ENCODE assay signal across 23 cellular contexts in genomic region chr16:13988038-13988437, GRCh38.
DNase-seq lines count a peak whose midpoint lies in the region; ATAC-seq, FAIRE-seq and TF ChIP-seq lines count a peak whose summit lies in the region.
"Had no signal": no experiment of that assay in that cellular context is flagged by ENCODE, and none has a peak within 500 bp of the region (broad histone marks: within the 10 kb centered on the region; RNA-seq: fewer than 3 reads in every experiment).

No MANE protein-coding gene starts in this region.

- H3K79me2 ChIP-seq in K562 (ENCODE audit: control insufficient read depth, insufficient read depth, low read length) = no peaks in the 10 kb centered on the region

- H3K9ac ChIP-seq in K562 (ENCODE audit: insufficient read depth in 1 of 2, low read depth in 2 of 2, low read length in 2 of 2) = no peak overlapping the region
- H3K9ac ChIP-seq: BLaER1, GM23248 had no signal

- H3K27me3 ChIP-seq in K562 (ENCODE audit: control insufficient read depth in 2 of 2, insufficient read depth in 2 of 2, low read length in 2 of 2) (peaks cover 3 to 18% of the 10 kb centered on the region in 2 experiments; a peak in 3 of 5 replicates), heart right ventricle (no peaks in the 10 kb centered on the region)
- H3K27me3 ChIP-seq: BLaER1 had no signal

- H3K36me3 ChIP-seq in K562 (ENCODE audit: control insufficient read depth, insufficient read depth, low read length) = no peaks in the 10 kb centered on the region
- no peaks in the 10 kb centered on the region for H3K36me3 ChIP-seq in heart right ventricle
- H3K36me3 ChIP-seq: BLaER1 had no signal

- TF ChIP-seq CTCF in K562 (IDR thresholded peaks at IDR 0.05 in 2 of 3, conservative IDR thresholded peaks at IDR 0.05 in 1 of 3; ENCODE audit: insufficient read depth in 2 of 3, low read depth in 1 of 3, low read length in 3 of 3) (no peak), osteocyte (IDR thresholded peaks at IDR 0.05) (no peak), heart right ventricle (IDR thresholded peaks at IDR 0.05) (no peak)

- no TSS peak for BruUV-seq in K562 (replicated peaks; lab: Mats Ljungman, UMichigan)

- H4K20me1 ChIP-seq in K562 (replicated peaks; ENCODE audit: control insufficient read depth, insufficient read depth, low read length) = no peaks in the 10 kb centered on the region
- H4K20me1 ChIP-seq: BLaER1 had no signal

- intact Hi-C loops in K562 (cut with micrococcal nuclease) (no loop called here), heart right ventricle (cut with DNase I) (loop anchor here in 2 of 10 donors (5.0 kb wide), 1 partner anchor 46 kb away; no protein-coding TSS in a partner anchor)

- H3K27ac ChIP-seq in K562 (ENCODE audit: extremely low read depth, low read depth, low read length) (no peak overlapping the region), heart right ventricle (no peak overlapping the region)
- H3K27ac ChIP-seq: 22Rv1, BLaER1, C4-2B, GM23248 had no signal

- H3K4me1 Mint-ChIP-seq in activated CD8-positive, alpha-beta memory T cell treated with anti-CD3 and anti-CD28 coated beads, Interleukin-2, amount 10 ng/mL, durations not matched to agents 7 days and 5 days = no peaks in the 10 kb centered on the region
- H3K4me1 Mint-ChIP-seq in osteocyte (ENCODE audit: unreplicated experiment) = no peaks in the 10 kb centered on the region
- H3K4me1 Mint-ChIP-seq: B cell; CD8-positive, alpha-beta memory T cell had no signal

- H3K4me2 ChIP-seq in K562 (ENCODE audit: insufficient read depth, low read length) = no peak overlapping the region
- H3K4me2 ChIP-seq: BLaER1 had no signal

- no peaks in the 10 kb centered on the region for H3K9me3 ChIP-seq in K562 (replicated peaks; ENCODE audit: control insufficient read depth, insufficient read depth, low read depth, low read length)
- no peaks in the 10 kb centered on the region for H3K9me3 ChIP-seq in heart right ventricle
- H3K9me3 ChIP-seq: BLaER1 had no signal

- no peak for TF ChIP-seq EP300 in K562 (IDR thresholded peaks at IDR 0.05; ENCODE audit: low read length)

- H3K4me3 Mint-ChIP-seq in activated CD8-positive, alpha-beta memory T cell treated with anti-CD3 and anti-CD28 coated beads, Interleukin-2, amount 10 ng/mL, durations not matched to agents 7 days and 5 days = no peak overlapping the region
- H3K4me3 Mint-ChIP-seq in osteocyte (ENCODE audit: unreplicated experiment) = no peak overlapping the region
- H3K4me3 Mint-ChIP-seq: B cell; CD4-positive, alpha-beta T cell; CD8-positive, alpha-beta memory T cell had no signal

- WGBS in K562 (ENCODE audit: insufficient coverage, low coverage, missing lambda C conversion rate) = 7% methylated on average over 1 of the region's 1 CpG
- WGBS in heart right ventricle, 2 donors = 98 to 100% methylated on average over 1 of the region's 1 CpG

- H3K36me3 Mint-ChIP-seq in activated CD8-positive, alpha-beta memory T cell treated with anti-CD3 and anti-CD28 coated beads, Interleukin-2, amount 10 ng/mL, durations not matched to agents 7 days and 5 days = no peaks in the 10 kb centered on the region
- no peaks in the 10 kb centered on the region for H3K36me3 Mint-ChIP-seq in osteocyte (ENCODE audit: unreplicated experiment)
- H3K36me3 Mint-ChIP-seq: CD8-positive, alpha-beta memory T cell had no signal

- H3K9me1 ChIP-seq in K562 (ENCODE audit: control insufficient read depth, insufficient read depth, low read length) = peaks cover 3% of the 10 kb centered on the region

- H3K9me3 Mint-ChIP-seq in activated CD8-positive, alpha-beta memory T cell treated with anti-CD3 and anti-CD28 coated beads, Interleukin-2, amount 10 ng/mL, durations not matched to agents 7 days and 5 days (ENCODE audit: low read depth) = no peaks in the 10 kb centered on the region
- no peaks in the 10 kb centered on the region for H3K9me3 Mint-ChIP-seq in osteocyte (ENCODE audit: unreplicated experiment)
- H3K9me3 Mint-ChIP-seq: CD4-positive, alpha-beta T cell had no signal

- CTCF ChIA-PET in activated CD8-positive, alpha-beta memory T cell treated with anti-CD3 and anti-CD28 coated beads, Interleukin-2, amount 10 ng/mL, durations not matched to agents 7 days and 5 days (lab: Charles Lee) = interaction anchor here (0.8 kb wide), 1 partner anchor 69 kb away, joined by 3 read pairs; no protein-coding TSS in a partner anchor
- CTCF ChIA-PET in K562 (lab: Yijun Ruan, JAX; ENCODE audit: low intra/inter-chr PET ratio) = no interaction called here

- no peak overlapping the region for H3K27ac Mint-ChIP-seq in activated CD8-positive, alpha-beta memory T cell treated with anti-CD3 and anti-CD28 coated beads, Interleukin-2, amount 10 ng/mL, durations not matched to agents 7 days and 5 days
- no peak overlapping the region for H3K27ac Mint-ChIP-seq in osteocyte (ENCODE audit: unreplicated experiment)
- H3K27ac Mint-ChIP-seq: B cell; CD4-positive, alpha-beta T cell; CD8-positive, alpha-beta memory T cell had no signal

- H2AFZ ChIP-seq in K562 (ENCODE audit: low read depth, low read length) = no peak overlapping the region
- H2AFZ ChIP-seq: GM23248 had no signal

- no peak for FAIRE-seq in K562 (lab: Jason Lieb, UNC)
- FAIRE-seq: A204.1, D721Med, GM12878, H1 had no signal

- in situ Hi-C loops in K562 (cut with MboI) = no loop called here

- no peak for TF ChIP-seq POLR2A in K562 (conservative IDR thresholded peaks at IDR 0.05)

- no peak for TF ChIP-seq RAD21 in K562 (CRISPR knock-in tag; conservative IDR thresholded peaks at IDR 0.05 in 1 of 2, IDR thresholded peaks at IDR 0.05 in 1 of 2)

- peak; percentile 9 for DNase-seq in activated CD8-positive, alpha-beta memory T cell treated with anti-CD3 and anti-CD28 coated beads, Interleukin-2, amount 10 ng/mL, durations not matched to agents 7 days and 5 days
- no peak for DNase-seq in activated CD8-positive, alpha-beta memory T cell treated with anti-CD3 and anti-CD28 coated beads for 24 hours
- DNase-seq in K562 (ENCODE audit: extremely low read depth in 1 of 4, low spot score in 3 of 4) (no peak), osteocyte (ENCODE audit: extremely low spot score, unreplicated experiment) (peak; percentile 10), heart right ventricle (no peak)
- DNase-seq: CD4-positive, alpha-beta T cell; CD8-positive, alpha-beta memory T cell; DMS 273 treated with DMSO at 0.1 percent for 48 hours; DMS79; EL; GDM1; GM23248; H7; HCEC 1CT had no signal

- no peak overlapping the region for H3K4me3 ChIP-seq in K562
- H3K4me3 ChIP-seq in heart right ventricle = no peak overlapping the region
- H3K4me3 ChIP-seq: BLaER1, GM12878, GM23248 had no signal

- no peaks in the 10 kb centered on the region for H3K27me3 Mint-ChIP-seq in activated CD8-positive, alpha-beta memory T cell treated with anti-CD3 and anti-CD28 coated beads, Interleukin-2, amount 10 ng/mL, durations not matched to agents 7 days and 5 days
- peaks cover 10% of the 10 kb centered on the region for H3K27me3 Mint-ChIP-seq in osteocyte (ENCODE audit: unreplicated experiment)
- H3K27me3 Mint-ChIP-seq: B cell; CD4-positive, alpha-beta T cell had no signal

- POLR2A ChIA-PET in K562 (lab: Yijun Ruan, JAX) = interaction anchor here (1.2 kb wide), 1 partner anchor 10 kb away, joined by 4 read pairs; no protein-coding TSS in a partner anchor

- ATAC-seq in activated CD8-positive, alpha-beta memory T cell treated with anti-CD3 and anti-CD28 coated beads, Interleukin-2, amount 10 ng/mL, durations not matched to agents 7 days and 5 days = no peak
- ATAC-seq in K562 (no peak), GM19023 (IDR thresholded peaks at IDR 0.05; ENCODE audit: unreplicated experiment) (no peak), heart right ventricle (no peak)
- ATAC-seq: GM12878 had no signal

- H3K4me1 ChIP-seq in K562 (replicated peaks in 1 of 2; ENCODE audit: control insufficient read depth in 2 of 2, insufficient read depth in 2 of 2, low read length in 2 of 2) (no peaks in the 10 kb centered on the region), heart right ventricle (peaks cover 0 to 6% (median 0%) of the 10 kb centered on the region in 9 donors)
- H3K4me1 ChIP-seq: BLaER1 had no signal

TF ChIP-seq in K562, 482 proteins besides CTCF, POLR2A, EP300 and RAD21:
- TF ChIP-seq HDAC2 (IDR thresholded peaks at IDR 0.05) (no peak), ZNF12 (CRISPR knock-in tag; IDR thresholded peaks at IDR 0.05) (peak; percentile 92), ZC3H4 (CRISPR knock-in tag; IDR thresholded peaks at IDR 0.05; ENCODE audit: borderline replicate concordance) (no peak)

Comparison
In these comparisons a context has a peak if more than half of its experiments do, and no peak if none do; other contexts are left out.
1. DNase-seq: peak in activated CD8-positive, alpha-beta memory T cell treated with anti-CD3 and anti-CD28 coated beads, Interleukin-2, amount 10 ng/mL, durations not matched to agents 7 days and 5 days (single experiment) and osteocyte (single experiment); none in activated CD8-positive, alpha-beta memory T cell treated with anti-CD3 and anti-CD28 coated beads for 24 hours (single experiment), K562 (0 of 4) and heart right ventricle (0 of 2).